Comparison of ENCODE assay signal across 8 cellular contexts in genomic region chr4:85825937-85826678, GRCh38.
DNase-seq lines count a peak whose midpoint lies in the region; ATAC-seq and TF ChIP-seq lines count a peak whose summit lies in the region.

No MANE protein-coding gene starts in this region.

- H3K4me1 Mint-ChIP-seq in glutamatergic neuron (ENCODE audit: low read depth, unreplicated experiment), result peaks cover 22% of the 10 kb centered on the region
- no peaks in the 10 kb centered on the region for H3K4me1 Mint-ChIP-seq in activated T-cell treated with anti-CD3 and anti-CD28 coated beads, Interleukin-2, amount 50 U/mL, for 24 hours (ENCODE audit: low read depth)

- no peak overlapping the region for H3K4me3 Mint-ChIP-seq in glutamatergic neuron (ENCODE audit: unreplicated experiment)
- no peak overlapping the region for H3K4me3 Mint-ChIP-seq in activated T-cell treated with anti-CD3 and anti-CD28 coated beads, Interleukin-2, amount 50 U/mL, for 24 hours

- H3K36me3 Mint-ChIP-seq in glutamatergic neuron (ENCODE audit: unreplicated experiment), result no peaks in the 10 kb centered on the region
- H3K36me3 Mint-ChIP-seq in activated T-cell treated with anti-CD3 and anti-CD28 coated beads, Interleukin-2, amount 50 U/mL, for 24 hours (ENCODE audit: low read depth), result no peaks in the 10 kb centered on the region

- intact Hi-C loops in sciatic nerve (cut with DNase I), result no loop called here

- no peak for TF ChIP-seq CTCF in glutamatergic neuron (IDR thresholded peaks at IDR 0.05; ENCODE audit: partially characterized antibody, unreplicated experiment)

- peak; percentile 81 for DNase-seq in EL
- DNase-seq in OCI-M1 (lab: John Stamatoyannopoulos, UW), result peak; percentile 84
- peak; percentile 24 for DNase-seq in glutamatergic neuron
- DNase-seq in sciatic nerve (ENCODE audit: low spot score), result no peak
- no peak for DNase-seq in cerebellar nuclear complex (lab: John Stamatoyannopoulos, UW)
- DNase-seq in activated T-cell treated with anti-CD3 and anti-CD28 coated beads, Interleukin-2, amount 50 U/mL, for 24 hours, result no peak
- no peak for DNase-seq in NCI-H2196 treated with DMSO at 0.1 percent for 48 hours (lab: John Stamatoyannopoulos, UW; ENCODE audit: unreplicated experiment)

- H3K27me3 Mint-ChIP-seq in glutamatergic neuron (ENCODE audit: unreplicated experiment), result peaks cover 5% of the 10 kb centered on the region
- no peaks in the 10 kb centered on the region for H3K27me3 Mint-ChIP-seq in activated T-cell treated with anti-CD3 and anti-CD28 coated beads, Interleukin-2, amount 50 U/mL, for 24 hours

- peak; percentile 56 for ATAC-seq in HG02938 (IDR thresholded peaks at IDR 0.05; ENCODE audit: unreplicated experiment)
- ATAC-seq in sciatic nerve, result peak; percentile 55

- peaks cover 4% of the 10 kb centered on the region for H3K9me3 Mint-ChIP-seq in glutamatergic neuron (ENCODE audit: unreplicated experiment)
- no peaks in the 10 kb centered on the region for H3K9me3 Mint-ChIP-seq in activated T-cell treated with anti-CD3 and anti-CD28 coated beads, Interleukin-2, amount 50 U/mL, for 24 hours

- H3K27ac Mint-ChIP-seq in glutamatergic neuron (ENCODE audit: unreplicated experiment), result peak overlapping the region; percentile 6
- H3K27ac Mint-ChIP-seq in activated T-cell treated with anti-CD3 and anti-CD28 coated beads, Interleukin-2, amount 50 U/mL, for 24 hours, result no peak overlapping the region

Comparison
In these comparisons a context has a peak if more than half of its experiments do, and no peak if none do; other contexts are left out.
1. DNase-seq: peak in EL (single experiment), OCI-M1 (single experiment) and glutamatergic neuron (single experiment); none in sciatic nerve (single experiment), cerebellar nuclear complex (0 of 2), activated T-cell treated with anti-CD3 and anti-CD28 coated beads, Interleukin-2, amount 50 U/mL, for 24 hours (single experiment) and NCI-H2196 treated with DMSO at 0.1 percent for 48 hours (single experiment).